ENCODE assay signal across 1 cellular context in the genomic region with DNA sequence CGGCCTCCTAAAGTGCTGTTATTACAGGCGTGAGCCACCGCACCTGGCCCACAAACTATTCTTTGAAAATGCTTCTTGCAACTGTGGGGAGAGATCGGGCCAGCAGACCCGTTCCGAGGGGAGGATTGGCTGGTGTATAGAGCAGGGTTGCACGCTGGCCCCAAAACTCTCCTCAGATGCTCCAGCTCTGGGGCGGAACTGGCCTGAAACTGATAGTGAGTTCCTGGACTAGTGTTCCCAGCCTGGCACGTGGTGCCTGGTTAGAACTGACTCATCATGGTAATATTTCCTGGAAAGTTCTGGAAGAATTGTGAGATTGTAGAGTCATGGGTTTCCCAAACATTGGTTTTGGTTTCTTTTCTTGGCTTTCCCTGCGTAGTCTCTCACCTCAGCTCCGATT.
TF ChIP-seq lines count a peak whose summit lies in the region.

No MANE protein-coding gene starts in this region.

TF ChIP-seq in SK-N-SH treated with all-trans-retinoic acid at 6 μM for 48 hours, 23 proteins besides CTCF, POLR2A, EP300 and RAD21 (continued from another document):
- TF ChIP-seq, protein P1, sequence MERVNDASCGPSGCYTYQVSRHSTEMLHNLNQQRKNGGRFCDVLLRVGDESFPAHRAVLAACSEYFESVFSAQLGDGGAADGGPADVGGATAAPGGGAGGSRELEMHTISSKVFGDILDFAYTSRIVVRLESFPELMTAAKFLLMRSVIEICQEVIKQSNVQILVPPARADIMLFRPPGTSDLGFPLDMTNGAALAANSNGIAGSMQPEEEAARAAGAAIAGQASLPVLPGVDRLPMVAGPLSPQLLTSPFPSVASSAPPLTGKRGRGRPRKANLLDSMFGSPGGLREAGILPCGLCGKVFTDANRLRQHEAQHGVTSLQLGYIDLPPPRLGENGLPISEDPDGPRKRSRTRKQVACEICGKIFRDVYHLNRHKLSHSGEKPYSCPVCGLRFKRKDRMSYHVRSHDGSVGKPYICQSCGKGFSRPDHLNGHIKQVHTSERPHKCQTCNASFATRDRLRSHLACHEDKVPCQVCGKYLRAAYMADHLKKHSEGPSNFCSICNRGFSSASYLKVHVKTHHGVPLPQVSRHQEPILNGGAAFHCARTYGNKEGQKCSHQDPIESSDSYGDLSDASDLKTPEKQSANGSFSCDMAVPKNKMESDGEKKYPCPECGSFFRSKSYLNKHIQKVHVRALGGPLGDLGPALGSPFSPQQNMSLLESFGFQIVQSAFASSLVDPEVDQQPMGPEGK (CRISPR knock-in tag; IDR thresholded peaks at IDR 0.05; ENCODE audit: borderline replicate concordance): no peak
TF ChIP-seq in SK-N-SH treated with all-trans-retinoic acid at 6 μM for 48 hours: peak in this region for 0.
